In the genomic region with DNA sequence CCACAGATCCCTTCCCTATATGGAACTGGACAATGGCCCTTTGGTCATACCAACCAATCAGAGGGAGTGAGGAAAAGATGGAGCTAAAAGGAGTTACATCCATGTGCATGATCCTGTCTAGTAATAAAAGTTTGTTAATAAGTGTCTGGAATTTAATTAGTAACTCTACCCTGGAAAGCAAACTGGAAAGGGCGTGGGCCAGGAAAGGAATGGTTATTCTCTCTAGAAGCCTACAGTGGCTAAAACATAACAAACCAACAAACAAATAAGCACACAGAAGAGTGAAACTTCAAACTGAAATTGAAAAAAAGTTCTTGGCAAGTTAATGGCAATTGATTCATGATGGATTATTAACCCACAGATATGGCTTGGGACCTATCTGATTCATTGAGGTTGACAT, we compare ENCODE assay signal across 20 cellular contexts. TPM values are rescaled to one million over a fixed set of nuclear protein-coding genes. Genes with fewer than 3 reads are reported as not detected.
DNase-seq lines count a peak whose midpoint lies in the region; ATAC-seq, FAIRE-seq and TF ChIP-seq lines count a peak whose summit lies in the region.
"Had no signal": no experiment of that assay in that cellular context is flagged by ENCODE, and none has a peak within 500 bp of the region (broad histone marks: within the 10 kb centered on the region; RNA-seq: fewer than 3 reads in every experiment).

No MANE protein-coding gene starts in this region.

- intact Hi-C loops in kidney (cut with DNase I) = no loop called here
- intact Hi-C loops in mucosa of descending colon (cut with DNase I, micrococcal nuclease) = no loop called here
- intact Hi-C loops in sciatic nerve (cut with DNase I) = no loop called here

- H3K4me3 ChIP-seq in kidney (ENCODE audit: low read length in 2 of 2) (no peak overlapping the region), mucosa of descending colon (no peak overlapping the region), foreskin fibroblast (ENCODE audit: low read depth in 1 of 2, low read length in 2 of 2) (no peak overlapping the region)
- H3K4me3 ChIP-seq: BLaER1, GM23248 had no signal

- H3K9me3 ChIP-seq in kidney (ENCODE audit: control insufficient read depth in 1 of 2, low read length in 2 of 2) (no peaks in the 10 kb centered on the region), mucosa of descending colon (no peaks in the 10 kb centered on the region)

- FAIRE-seq in GM18507 (lab: Jason Lieb, UNC) = peak; percentile 39
- peak; percentile 67 for FAIRE-seq in kidney (lab: Jason Lieb, UNC)
- FAIRE-seq: H54 had no signal

- TF ChIP-seq CTCF in kidney (IDR thresholded peaks at IDR 0.05; ENCODE audit: borderline replicate concordance, extremely low read depth, insufficient read depth) (no peak), mucosa of descending colon (IDR thresholded peaks at IDR 0.05) (no peak), foreskin fibroblast (IDR thresholded peaks at IDR 0.05; ENCODE audit: low read depth, low read length) (no peak)

- peak; percentile 43 for ATAC-seq in mucosa of descending colon
- ATAC-seq in sciatic nerve = no peak

- no peak overlapping the region for H3K9ac ChIP-seq in kidney (ENCODE audit: low read length in 2 of 2)
- H3K9ac ChIP-seq: BLaER1, GM23248 had no signal

- H3K36me3 ChIP-seq in kidney (ENCODE audit: control insufficient read depth in 1 of 2, insufficient read depth in 2 of 2, low read length in 2 of 2) = no peaks in the 10 kb centered on the region
- H3K36me3 ChIP-seq in mucosa of descending colon (ENCODE audit: low read depth) = no peaks in the 10 kb centered on the region

- no peaks in the 10 kb centered on the region for H3K4me1 ChIP-seq in kidney (ENCODE audit: control insufficient read depth in 1 of 2, insufficient read depth in 1 of 2, low read depth in 1 of 2, low read length in 2 of 2)
- H3K4me1 ChIP-seq in mucosa of descending colon (ENCODE audit: low read depth) = no peaks in the 10 kb centered on the region

- DNase-seq in GM18507 (ENCODE audit: extremely low spot score, insufficient read length, low read depth) (no peak), kidney (no peak), mucosa of descending colon (no peak), foreskin fibroblast (no peak), sciatic nerve (ENCODE audit: low spot score) (no peak)
- DNase-seq in stimulated activated naive CD4-positive, alpha-beta T cell treated with Interleukin-2 at 50 U/mL for 16 hours (lab: John Stamatoyannopoulos, UW) = no peak
- no peak for DNase-seq in effector CD4-positive, alpha-beta T cell
- DNase-seq: 8988T; Calu3; CD4-positive, alpha-beta memory T cell; DMS79 treated with DMSO at 0.1 percent for 48 hours; GF-D8; GM23248; HCEC 1CT had no signal

- H3K27ac ChIP-seq in kidney (ENCODE audit: low read depth in 2 of 2, low read length in 2 of 2) = no peak overlapping the region
- H3K27ac ChIP-seq: BLaER1, GM23248, HL-60 had no signal

RNA-seq across cellular contexts. Expression of a gene that starts 29.5 kb away (rescaled TPM):
- total RNA-seq in kidney (0.57 TPM), mucosa of descending colon (1 to 10 TPM; 2.2 to 6.4 (median 2.9) TPM), sciatic nerve (0.36 TPM)
- polyA plus RNA-seq in kidney (ENCODE audit: insufficient read depth, low read depth, low replicate concordance) = 0.19 TPM
- total RNA-seq: A673; CD4-positive, alpha-beta memory T cell; GM23248 had no signal
- polyA plus RNA-seq: AG04450; CD14-positive monocyte; CD4-positive, alpha-beta memory T cell; GM23248 had no signal

RNA-seq across cellular contexts. Expression of a gene that starts 37.3 kb away (rescaled TPM):
- 35.1 TPM for total RNA-seq in kidney
- polyA plus RNA-seq in kidney (ENCODE audit: insufficient read depth, low read depth, low replicate concordance) = 16.4 TPM
- total RNA-seq in mucosa of descending colon = 10 to 100 TPM; 34.3 to 66.6 (median 37.5) TPM
- total RNA-seq in sciatic nerve = 29.7 TPM
